ENCODE assay signal across 1 cellular context in the genomic region with DNA sequence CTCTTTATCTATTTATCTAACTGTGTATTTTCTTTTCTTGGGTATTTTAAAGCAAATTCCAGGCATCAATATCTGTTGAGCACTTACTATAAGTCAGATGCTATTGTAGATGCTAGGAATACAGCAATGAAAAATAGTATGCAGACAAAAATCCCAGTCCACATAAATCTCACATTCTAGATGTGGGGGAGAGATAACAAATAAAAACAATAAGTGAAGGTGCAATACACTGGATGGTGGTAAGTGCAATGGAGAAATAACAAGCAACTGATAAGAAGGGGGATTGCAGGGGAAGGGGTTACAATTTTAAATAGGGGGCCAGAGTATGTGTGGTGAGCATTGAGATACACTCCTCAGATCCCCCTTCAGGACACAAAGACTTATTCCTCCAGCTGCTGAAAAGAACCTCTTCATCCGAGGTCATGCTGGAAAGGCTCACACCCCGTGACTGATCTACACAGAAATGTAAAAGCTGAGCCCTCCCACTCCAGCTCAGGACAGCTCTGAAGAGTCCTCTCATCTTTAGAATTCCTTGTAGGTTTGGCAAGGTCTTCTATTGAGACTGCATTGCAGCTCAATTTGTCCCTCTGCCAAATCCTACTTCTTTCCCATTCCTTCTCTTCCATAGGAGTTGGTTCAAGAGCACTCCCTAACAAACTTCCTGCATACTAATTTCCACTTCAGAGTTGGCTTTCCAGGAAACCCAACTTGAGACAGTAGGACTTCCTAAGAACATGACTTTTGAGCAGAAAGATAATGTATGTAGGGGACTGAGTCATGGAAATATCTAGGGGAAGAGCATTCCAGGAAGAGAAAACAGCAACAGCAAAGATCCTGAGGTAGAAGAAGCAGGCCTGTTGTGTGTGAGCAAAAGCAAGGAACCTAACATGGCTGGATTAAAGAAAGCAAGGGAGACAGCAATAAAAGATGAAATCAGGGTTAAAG.
TF ChIP-seq lines count a peak whose summit lies in the region.

No MANE protein-coding gene starts in this region.

TF ChIP-seq in K562, 482 proteins besides CTCF, POLR2A, EP300 and RAD21 (continued from another document and continues in another):
- TF ChIP-seq TOE1 (IDR thresholded peaks at IDR 0.05; ENCODE audit: borderline replicate concordance) (peak; percentile 26; the same call in 1 of the 2 replicates), TOE1 (CRISPR knock-in tag; IDR thresholded peaks at IDR 0.05; ENCODE audit: borderline replicate concordance, low read depth) (no peak), TCFL5 (CRISPR knock-in tag; conservative IDR thresholded peaks at IDR 0.05) (no peak), STAG1 (CRISPR knock-in tag; IDR thresholded peaks at IDR 0.05; ENCODE audit: borderline replicate concordance) (no peak), RBM14 (IDR thresholded peaks at IDR 0.05; ENCODE audit: borderline replicate concordance, insufficient read depth, low read depth, low read length) (no peak), ZNF316 (IDR thresholded peaks at IDR 0.05) (no peak), PCBP2 (IDR thresholded peaks at IDR 0.05; ENCODE audit: low read depth, low read length, poor library complexity, severe bottlenecking) (no peak), SIN3B (IDR thresholded peaks at IDR 0.05; ENCODE audit: low read depth) (0 out of 2 replicates have a peak, but pooled peaks have one; percentile 22), HNRNPUL1 (IDR thresholded peaks at IDR 0.05; ENCODE audit: low read length) (no peak), ZSCAN29 (IDR thresholded peaks at IDR 0.05) (no peak), ZNF57 (CRISPR knock-in tag; IDR thresholded peaks at IDR 0.05) (no peak), SMAD2 (IDR thresholded peaks at IDR 0.05; ENCODE audit: low read depth, low read length) (no peak), FOXP1 (CRISPR knock-in tag; IDR thresholded peaks at IDR 0.05) (no peak), ARID3B (CRISPR knock-in tag; IDR thresholded peaks at IDR 0.05; ENCODE audit: borderline replicate concordance) (no peak), ZNF445 (CRISPR knock-in tag; IDR thresholded peaks at IDR 0.05; ENCODE audit: low read depth) (no peak), RBM22 (IDR thresholded peaks at IDR 0.05; ENCODE audit: low read depth, low read length, poor library complexity, severe bottlenecking) (no peak), ZNF695 (CRISPR knock-in tag; IDR thresholded peaks at IDR 0.05) (no peak), LARP7 (IDR thresholded peaks at IDR 0.05) (no peak), RBM25 (IDR thresholded peaks at IDR 0.05; ENCODE audit: low read depth, low read length, severe bottlenecking) (peak; percentile 43), NCOA1 (IDR thresholded peaks at IDR 0.05; ENCODE audit: low read depth) (no peak), DACH1 (IDR thresholded peaks at IDR 0.05; ENCODE audit: partially characterized antibody) (no peak), CAMTA2 (CRISPR knock-in tag; conservative IDR thresholded peaks at IDR 0.05) (no peak), ZBTB26 (CRISPR knock-in tag; IDR thresholded peaks at IDR 0.05) (no peak), BMI1 (IDR thresholded peaks at IDR 0.05; ENCODE audit: low read length) (no peak), ZKSCAN8 (CRISPR knock-in tag; IDR thresholded peaks at IDR 0.05) (peak; percentile 24; the same call in 1 of the 2 replicates), HNRNPK (IDR thresholded peaks at IDR 0.05; ENCODE audit: low read depth, low read length, poor library complexity, severe bottlenecking) (no peak), TEAD4 (IDR thresholded peaks at IDR 0.05; ENCODE audit: low read length) (peak; percentile 18; the same call in 1 of the 2 replicates), TEAD4 (CRISPR knock-in tag; IDR thresholded peaks at IDR 0.05; ENCODE audit: borderline replicate concordance) (no peak), MTA2 (IDR thresholded peaks at IDR 0.05; ENCODE audit: low read depth) (no peak), POLR3G (IDR thresholded peaks at IDR 0.05; ENCODE audit: extremely low read depth, insufficient read length, insufficient replicate concordance) (no peak), ASH1L (IDR thresholded peaks at IDR 0.05; ENCODE audit: borderline replicate concordance, low read depth, partially characterized antibody) (no peak), MEIS2 (IDR thresholded peaks at IDR 0.05; ENCODE audit: partially characterized antibody) (no peak), ATF6 (CRISPR knock-in tag; IDR thresholded peaks at IDR 0.05) (no peak), ERF (CRISPR knock-in tag; IDR thresholded peaks at IDR 0.05) (no peak), SLC30A9 (CRISPR knock-in tag; IDR thresholded peaks at IDR 0.05) (no peak), HOMEZ (CRISPR knock-in tag; IDR thresholded peaks at IDR 0.05) (no peak), MTA1 (IDR thresholded peaks at IDR 0.05; ENCODE audit: borderline replicate concordance) (0 out of 2 replicates have a peak, but pooled peaks have one; percentile 17), ZNF398 (CRISPR knock-in tag; IDR thresholded peaks at IDR 0.05) (no peak), HNRNPL (IDR thresholded peaks at IDR 0.05; ENCODE audit: low read depth, low read length) (no peak), POU5F1 (IDR thresholded peaks at IDR 0.05; ENCODE audit: borderline replicate concordance, low read depth, low read length, partially characterized antibody) (no peak), GTF2A2 (tag; IDR thresholded peaks at IDR 0.05) (no peak)
- TF ChIP-seq, protein P1, sequence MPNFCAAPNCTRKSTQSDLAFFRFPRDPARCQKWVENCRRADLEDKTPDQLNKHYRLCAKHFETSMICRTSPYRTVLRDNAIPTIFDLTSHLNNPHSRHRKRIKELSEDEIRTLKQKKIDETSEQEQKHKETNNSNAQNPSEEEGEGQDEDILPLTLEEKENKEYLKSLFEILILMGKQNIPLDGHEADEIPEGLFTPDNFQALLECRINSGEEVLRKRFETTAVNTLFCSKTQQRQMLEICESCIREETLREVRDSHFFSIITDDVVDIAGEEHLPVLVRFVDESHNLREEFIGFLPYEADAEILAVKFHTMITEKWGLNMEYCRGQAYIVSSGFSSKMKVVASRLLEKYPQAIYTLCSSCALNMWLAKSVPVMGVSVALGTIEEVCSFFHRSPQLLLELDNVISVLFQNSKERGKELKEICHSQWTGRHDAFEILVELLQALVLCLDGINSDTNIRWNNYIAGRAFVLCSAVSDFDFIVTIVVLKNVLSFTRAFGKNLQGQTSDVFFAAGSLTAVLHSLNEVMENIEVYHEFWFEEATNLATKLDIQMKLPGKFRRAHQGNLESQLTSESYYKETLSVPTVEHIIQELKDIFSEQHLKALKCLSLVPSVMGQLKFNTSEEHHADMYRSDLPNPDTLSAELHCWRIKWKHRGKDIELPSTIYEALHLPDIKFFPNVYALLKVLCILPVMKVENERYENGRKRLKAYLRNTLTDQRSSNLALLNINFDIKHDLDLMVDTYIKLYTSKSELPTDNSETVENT (CRISPR knock-in tag; IDR thresholded peaks at IDR 0.05), result no peak
- TF ChIP-seq, protein P2, sequence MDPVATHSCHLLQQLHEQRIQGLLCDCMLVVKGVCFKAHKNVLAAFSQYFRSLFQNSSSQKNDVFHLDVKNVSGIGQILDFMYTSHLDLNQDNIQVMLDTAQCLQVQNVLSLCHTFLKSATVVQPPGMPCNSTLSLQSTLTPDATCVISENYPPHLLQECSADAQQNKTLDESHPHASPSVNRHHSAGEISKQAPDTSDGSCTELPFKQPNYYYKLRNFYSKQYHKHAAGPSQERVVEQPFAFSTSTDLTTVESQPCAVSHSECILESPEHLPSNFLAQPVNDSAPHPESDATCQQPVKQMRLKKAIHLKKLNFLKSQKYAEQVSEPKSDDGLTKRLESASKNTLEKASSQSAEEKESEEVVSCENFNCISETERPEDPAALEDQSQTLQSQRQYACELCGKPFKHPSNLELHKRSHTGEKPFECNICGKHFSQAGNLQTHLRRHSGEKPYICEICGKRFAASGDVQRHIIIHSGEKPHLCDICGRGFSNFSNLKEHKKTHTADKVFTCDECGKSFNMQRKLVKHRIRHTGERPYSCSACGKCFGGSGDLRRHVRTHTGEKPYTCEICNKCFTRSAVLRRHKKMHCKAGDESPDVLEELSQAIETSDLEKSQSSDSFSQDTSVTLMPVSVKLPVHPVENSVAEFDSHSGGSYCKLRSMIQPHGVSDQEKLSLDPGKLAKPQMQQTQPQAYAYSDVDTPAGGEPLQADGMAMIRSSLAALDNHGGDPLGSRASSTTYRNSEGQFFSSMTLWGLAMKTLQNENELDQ (CRISPR knock-in tag; IDR thresholded peaks at IDR 0.05; ENCODE audit: borderline replicate concordance), result no peak
- TF ChIP-seq, protein P3, sequence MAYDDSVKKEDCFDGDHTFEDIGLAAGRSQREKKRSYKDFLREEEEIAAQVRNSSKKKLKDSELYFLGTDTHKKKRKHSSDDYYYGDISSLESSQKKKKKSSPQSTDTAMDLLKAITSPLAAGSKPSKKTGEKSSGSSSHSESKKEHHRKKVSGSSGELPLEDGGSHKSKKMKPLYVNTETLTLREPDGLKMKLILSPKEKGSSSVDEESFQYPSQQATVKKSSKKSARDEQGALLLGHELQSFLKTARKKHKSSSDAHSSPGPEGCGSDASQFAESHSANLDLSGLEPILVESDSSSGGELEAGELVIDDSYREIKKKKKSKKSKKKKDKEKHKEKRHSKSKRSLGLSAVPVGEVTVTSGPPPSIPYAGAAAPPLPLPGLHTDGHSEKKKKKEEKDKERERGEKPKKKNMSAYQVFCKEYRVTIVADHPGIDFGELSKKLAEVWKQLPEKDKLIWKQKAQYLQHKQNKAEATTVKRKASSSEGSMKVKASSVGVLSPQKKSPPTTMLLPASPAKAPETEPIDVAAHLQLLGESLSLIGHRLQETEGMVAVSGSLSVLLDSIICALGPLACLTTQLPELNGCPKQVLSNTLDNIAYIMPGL (CRISPR knock-in tag; IDR thresholded peaks at IDR 0.05), result no peak
- TF ChIP-seq, protein P4, sequence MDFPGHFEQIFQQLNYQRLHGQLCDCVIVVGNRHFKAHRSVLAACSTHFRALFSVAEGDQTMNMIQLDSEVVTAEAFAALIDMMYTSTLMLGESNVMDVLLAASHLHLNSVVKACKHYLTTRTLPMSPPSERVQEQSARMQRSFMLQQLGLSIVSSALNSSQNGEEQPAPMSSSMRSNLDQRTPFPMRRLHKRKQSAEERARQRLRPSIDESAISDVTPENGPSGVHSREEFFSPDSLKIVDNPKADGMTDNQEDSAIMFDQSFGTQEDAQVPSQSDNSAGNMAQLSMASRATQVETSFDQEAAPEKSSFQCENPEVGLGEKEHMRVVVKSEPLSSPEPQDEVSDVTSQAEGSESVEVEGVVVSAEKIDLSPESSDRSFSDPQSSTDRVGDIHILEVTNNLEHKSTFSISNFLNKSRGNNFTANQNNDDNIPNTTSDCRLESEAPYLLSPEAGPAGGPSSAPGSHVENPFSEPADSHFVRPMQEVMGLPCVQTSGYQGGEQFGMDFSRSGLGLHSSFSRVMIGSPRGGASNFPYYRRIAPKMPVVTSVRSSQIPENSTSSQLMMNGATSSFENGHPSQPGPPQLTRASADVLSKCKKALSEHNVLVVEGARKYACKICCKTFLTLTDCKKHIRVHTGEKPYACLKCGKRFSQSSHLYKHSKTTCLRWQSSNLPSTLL (IDR thresholded peaks at IDR 0.05), result no peak
